1 cellular context compared by ENCODE assay signal in the genomic region with DNA sequence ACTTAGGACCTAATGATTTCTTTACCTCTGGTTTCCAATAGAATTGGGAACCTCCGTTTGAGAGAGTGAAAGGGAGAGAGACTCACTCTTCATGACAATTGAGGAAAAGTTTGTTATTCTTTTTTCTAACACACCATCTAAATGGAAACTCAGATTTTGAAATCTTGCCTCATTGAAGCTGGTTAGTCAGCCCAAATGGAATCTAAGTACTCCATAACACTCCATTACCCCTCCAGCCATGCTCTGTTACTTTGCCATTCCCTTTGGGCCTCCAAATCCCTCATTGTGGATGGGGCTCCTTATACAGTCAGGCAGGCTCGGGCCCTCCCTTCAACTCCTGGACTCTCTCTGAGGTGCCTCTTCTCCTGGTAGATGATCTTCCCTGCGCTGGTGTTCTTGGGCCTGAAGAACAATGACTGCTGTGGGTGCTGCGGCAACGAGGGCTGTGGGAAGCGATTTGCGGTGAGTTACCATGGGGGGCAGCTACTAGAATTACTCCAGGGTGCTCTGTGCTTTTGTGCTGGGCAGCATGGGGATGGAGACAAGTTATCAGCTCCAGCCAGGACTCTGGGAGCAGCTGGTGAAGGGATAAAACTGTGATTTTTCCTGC.
TF ChIP-seq lines count a peak whose summit lies in the region.

No MANE protein-coding gene starts in this region.

TF ChIP-seq in HepG2, 621 proteins besides CTCF, POLR2A, EP300 and RAD21 (continued from another document):
- TF ChIP-seq, protein P1, sequence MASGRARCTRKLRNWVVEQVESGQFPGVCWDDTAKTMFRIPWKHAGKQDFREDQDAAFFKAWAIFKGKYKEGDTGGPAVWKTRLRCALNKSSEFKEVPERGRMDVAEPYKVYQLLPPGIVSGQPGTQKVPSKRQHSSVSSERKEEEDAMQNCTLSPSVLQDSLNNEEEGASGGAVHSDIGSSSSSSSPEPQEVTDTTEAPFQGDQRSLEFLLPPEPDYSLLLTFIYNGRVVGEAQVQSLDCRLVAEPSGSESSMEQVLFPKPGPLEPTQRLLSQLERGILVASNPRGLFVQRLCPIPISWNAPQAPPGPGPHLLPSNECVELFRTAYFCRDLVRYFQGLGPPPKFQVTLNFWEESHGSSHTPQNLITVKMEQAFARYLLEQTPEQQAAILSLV (CRISPR knock-in tag; IDR thresholded peaks at IDR 0.05; ENCODE audit: borderline replicate concordance), result no peak
- TF ChIP-seq CCAR2 (optimal IDR thresholded peaks at IDR 0.05; ENCODE audit: low read depth, low read length), result no peak
- no peak for TF ChIP-seq ZNF652 (CRISPR knock-in tag; IDR thresholded peaks at IDR 0.05; ENCODE audit: borderline replicate concordance, low read depth)
- TF ChIP-seq RNF2 (conservative IDR thresholded peaks at IDR 0.05; ENCODE audit: low read depth), result no peak
- TF ChIP-seq BRCA1 (CRISPR knock-in tag; IDR thresholded peaks at IDR 0.05), result no peak
- no peak for TF ChIP-seq NFATC3 (CRISPR knock-in tag; IDR thresholded peaks at IDR 0.05)
- TF ChIP-seq NAIF1 (CRISPR knock-in tag; IDR thresholded peaks at IDR 0.05; ENCODE audit: borderline replicate concordance), result no peak
- TF ChIP-seq, protein P2, sequence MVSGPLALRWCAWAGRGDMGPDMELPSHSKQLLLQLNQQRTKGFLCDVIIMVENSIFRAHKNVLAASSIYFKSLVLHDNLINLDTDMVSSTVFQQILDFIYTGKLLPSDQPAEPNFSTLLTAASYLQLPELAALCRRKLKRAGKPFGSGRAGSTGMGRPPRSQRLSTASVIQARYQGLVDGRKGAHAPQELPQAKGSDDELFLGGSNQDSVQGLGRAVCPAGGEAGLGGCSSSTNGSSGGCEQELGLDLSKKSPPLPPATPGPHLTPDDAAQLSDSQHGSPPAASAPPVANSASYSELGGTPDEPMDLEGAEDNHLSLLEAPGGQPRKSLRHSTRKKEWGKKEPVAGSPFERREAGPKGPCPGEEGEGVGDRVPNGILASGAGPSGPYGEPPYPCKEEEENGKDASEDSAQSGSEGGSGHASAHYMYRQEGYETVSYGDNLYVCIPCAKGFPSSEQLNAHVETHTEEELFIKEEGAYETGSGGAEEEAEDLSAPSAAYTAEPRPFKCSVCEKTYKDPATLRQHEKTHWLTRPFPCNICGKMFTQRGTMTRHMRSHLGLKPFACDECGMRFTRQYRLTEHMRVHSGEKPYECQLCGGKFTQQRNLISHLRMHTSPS (CRISPR knock-in tag; IDR thresholded peaks at IDR 0.05; ENCODE audit: low read depth), result no peak
